Comparison of ENCODE assay signal across 1 cellular context in the genomic region with DNA sequence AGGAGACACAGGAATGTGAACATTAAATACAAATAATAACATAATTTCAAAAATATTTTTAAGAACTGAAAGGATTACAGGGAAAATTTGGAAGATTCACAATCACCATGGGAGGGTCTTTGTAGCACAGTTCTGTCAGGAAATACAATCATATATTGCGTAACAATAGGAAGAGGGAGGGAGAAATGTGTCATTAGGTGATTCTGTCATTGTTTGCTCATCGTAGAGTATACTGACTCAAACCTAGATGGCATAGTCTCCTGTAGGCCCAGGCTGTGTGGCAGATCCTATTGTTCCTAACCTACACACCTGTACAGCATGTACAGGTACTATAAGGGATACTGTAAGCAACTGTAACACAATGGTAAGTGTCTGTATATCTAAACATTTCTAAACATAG.
TF ChIP-seq lines count a peak whose summit lies in the region.

No MANE protein-coding gene starts in this region.

TF ChIP-seq in HCT116, 20 proteins besides CTCF, POLR2A, EP300 and RAD21 (continued from another document):
- TF ChIP-seq, protein P1, sequence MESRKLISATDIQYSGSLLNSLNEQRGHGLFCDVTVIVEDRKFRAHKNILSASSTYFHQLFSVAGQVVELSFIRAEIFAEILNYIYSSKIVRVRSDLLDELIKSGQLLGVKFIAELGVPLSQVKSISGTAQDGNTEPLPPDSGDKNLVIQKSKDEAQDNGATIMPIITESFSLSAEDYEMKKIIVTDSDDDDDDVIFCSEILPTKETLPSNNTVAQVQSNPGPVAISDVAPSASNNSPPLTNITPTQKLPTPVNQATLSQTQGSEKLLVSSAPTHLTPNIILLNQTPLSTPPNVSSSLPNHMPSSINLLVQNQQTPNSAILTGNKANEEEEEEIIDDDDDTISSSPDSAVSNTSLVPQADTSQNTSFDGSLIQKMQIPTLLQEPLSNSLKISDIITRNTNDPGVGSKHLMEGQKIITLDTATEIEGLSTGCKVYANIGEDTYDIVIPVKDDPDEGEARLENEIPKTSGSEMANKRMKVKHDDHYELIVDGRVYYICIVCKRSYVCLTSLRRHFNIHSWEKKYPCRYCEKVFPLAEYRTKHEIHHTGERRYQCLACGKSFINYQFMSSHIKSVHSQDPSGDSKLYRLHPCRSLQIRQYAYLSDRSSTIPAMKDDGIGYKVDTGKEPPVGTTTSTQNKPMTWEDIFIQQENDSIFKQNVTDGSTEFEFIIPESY (IDR thresholded peaks at IDR 0.05; ENCODE audit: extremely low read depth, insufficient replicate concordance, low read length): no peak
- TF ChIP-seq SP1 (IDR thresholded peaks at IDR 0.05; ENCODE audit: low read depth): peak; percentile 31; the same call in 1 of the 2 replicates
